In the genomic region with DNA sequence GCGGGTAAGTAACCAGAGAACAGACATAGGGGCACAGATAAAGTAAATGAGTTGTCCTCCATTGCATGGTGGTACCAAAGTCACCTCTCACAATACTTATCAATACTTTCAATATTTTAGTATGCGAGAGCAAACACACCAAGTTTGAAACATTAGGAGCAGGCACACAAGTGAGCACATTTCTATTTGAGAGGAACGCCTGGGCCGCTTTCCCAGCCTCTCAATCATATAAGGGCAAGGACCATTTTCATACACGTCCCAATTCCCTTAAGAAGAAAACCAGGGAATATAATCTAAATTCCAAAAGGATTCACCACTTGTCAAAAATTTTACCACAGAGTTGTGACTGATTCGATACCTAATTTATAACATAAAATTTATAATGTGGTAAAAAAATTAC, we compare ENCODE assay signal across 36 cellular contexts. TPM values are rescaled to one million over a fixed set of nuclear protein-coding genes. Genes with fewer than 3 reads are reported as not detected.
"Had no signal": no experiment of that assay in that cellular context is flagged by ENCODE, and none has a peak within 500 bp of the region (broad histone marks: within the 10 kb centered on the region; RNA-seq: fewer than 3 reads in every experiment).

No MANE protein-coding gene starts in this region.

- H3K4me3 ChIP-seq: adrenal gland, body of pancreas, colonic mucosa, esophagus squamous epithelium had no signal

- H3K9me3 ChIP-seq: adrenal gland, body of pancreas, colonic mucosa, esophagus squamous epithelium had no signal

- H3K4me1 ChIP-seq: adrenal gland, colonic mucosa had no signal

- H3K36me3 ChIP-seq: adrenal gland, colonic mucosa, esophagus squamous epithelium had no signal

- H3K4me3 Mint-ChIP-seq: activated CD4-positive, alpha-beta memory T cell treated with anti-CD3 and anti-CD28 coated beads for 36 hours; activated CD4-positive, alpha-beta T cell treated with anti-CD3 and anti-CD28 coated beads for 36 hours; activated CD4-positive, alpha-beta T cell treated with anti-CD3 and anti-CD28 coated beads, Interleukin-2, amount 10 ng/mL, durations not matched to agents 24 days and 14 days; activated CD8-positive, alpha-beta memory T cell treated with anti-CD3 and anti-CD28 coated beads, Interleukin-2, amount 10 ng/mL, durations not matched to agents 7 days and 5 days; activated CD8-positive, alpha-beta T cell treated with anti-CD3 and anti-CD28 coated beads, Interleukin-2, amount 10 ng/mL, durations not matched to agents 7 days and 5 days; activated naive CD4-positive, alpha-beta T cell treated with anti-CD3 and anti-CD28 coated beads for 36 hours; activated naive CD4-positive, alpha-beta T cell treated with anti-CD3 and anti-CD28 coated beads, Interleukin-2, amount 50 U/mL, for 24 hours; activated naive CD8-positive, alpha-beta T cell treated with anti-CD3 and anti-CD28 coated beads for 36 hours; activated naive CD8-positive, alpha-beta T cell treated with anti-CD3 and anti-CD28 coated beads, Interleukin-2, amount 50 U/mL, for 24 hours; activated T-helper 1 cell treated with anti-CD3 and anti-CD28 coated beads, Interleukin-12 subunit alpha, Interleukin-12 subunit beta, Interleukin-2, Interleukin-4 antibody, amounts not matched to agents 30 ng/mL and 10 ng/mL and 1 ng/mL, durations not matched to agents 14 hours and 24 hours and 36 hours had no signal

- H3K36me3 Mint-ChIP-seq: activated CD4-positive, alpha-beta memory T cell treated with anti-CD3 and anti-CD28 coated beads for 36 hours; activated CD8-positive, alpha-beta memory T cell treated with anti-CD3 and anti-CD28 coated beads, Interleukin-2, amount 10 ng/mL, durations not matched to agents 7 days and 5 days; activated naive CD4-positive, alpha-beta T cell treated with anti-CD3 and anti-CD28 coated beads, Interleukin-2, amount 50 U/mL, for 24 hours; activated naive CD8-positive, alpha-beta T cell treated with anti-CD3 and anti-CD28 coated beads for 36 hours had no signal

- H3K9me3 Mint-ChIP-seq: activated CD4-positive, alpha-beta memory T cell treated with anti-CD3 and anti-CD28 coated beads for 36 hours; activated CD4-positive, alpha-beta T cell treated with anti-CD3 and anti-CD28 coated beads, Interleukin-2, amount 10 ng/mL, durations not matched to agents 24 days and 14 days; activated naive CD4-positive, alpha-beta T cell treated with anti-CD3 and anti-CD28 coated beads for 36 hours; activated naive CD4-positive, alpha-beta T cell treated with anti-CD3 and anti-CD28 coated beads, Interleukin-2, amount 50 U/mL, for 24 hours; activated naive CD8-positive, alpha-beta T cell treated with anti-CD3 and anti-CD28 coated beads for 36 hours; activated naive CD8-positive, alpha-beta T cell treated with anti-CD3 and anti-CD28 coated beads, Interleukin-2, amount 50 U/mL, for 24 hours; activated T-helper 1 cell treated with anti-CD3 and anti-CD28 coated beads, Interleukin-12 subunit alpha, Interleukin-12 subunit beta, Interleukin-2, Interleukin-4 antibody, amounts not matched to agents 30 ng/mL and 10 ng/mL and 1 ng/mL, durations not matched to agents 14 hours and 24 hours and 36 hours; activated T-helper 2 cell treated with anti-CD3 and anti-CD28 coated beads, Interferon-gamma antibody, Interleukin-2, Interleukin-4, amounts not matched to agents 10 μg/mL and 5 μg/mL and 100 μg/mL, durations not matched to agents 14 hours and 24 hours and 36 hours had no signal

- FAIRE-seq: endometrium, endothelial cell of umbilical vein had no signal

- H3K27ac ChIP-seq: adrenal gland, body of pancreas, colonic mucosa, epithelial cell of prostate, esophagus squamous epithelium had no signal

- DNase-seq: activated CD4-positive, alpha-beta memory T cell treated with anti-CD3 and anti-CD28 coated beads for 36 hours; activated CD4-positive, alpha-beta T cell treated with anti-CD3 and anti-CD28 coated beads for 36 hours; activated CD4-positive, alpha-beta T cell treated with anti-CD3 and anti-CD28 coated beads, Interleukin-2, amount 10 ng/mL, durations not matched to agents 24 days and 14 days; activated CD4-positive, CD25-positive, alpha-beta regulatory T cell; activated CD4-positive, CD25-positive, alpha-beta regulatory T cell treated with anti-CD3 and anti-CD28 coated beads, Interleukin-2, amount 50 U/mL, for 72 hours; activated CD8-positive, alpha-beta memory T cell treated with anti-CD3 and anti-CD28 coated beads, Interleukin-2, amount 10 ng/mL, durations not matched to agents 7 days and 5 days; activated CD8-positive, alpha-beta memory T cell treated with anti-CD3 and anti-CD28 coated beads, Interleukin-2, amount 50 U/mL, for 4 hours; activated CD8-positive, alpha-beta T cell treated with anti-CD3 and anti-CD28 coated beads, Interleukin-2, amount 10 ng/mL, durations not matched to agents 7 days and 5 days; activated effector memory CD4-positive, alpha-beta T cell treated with anti-CD3 and anti-CD28 coated beads, Interleukin-2, amount 50 U/mL, for 16 hours; activated naive CD4-positive, alpha-beta T cell treated with anti-CD3 and anti-CD28 coated beads for 36 hours; activated naive CD8-positive, alpha-beta T cell treated with anti-CD3 and anti-CD28 coated beads for 36 hours; activated naive CD8-positive, alpha-beta T cell treated with anti-CD3 and anti-CD28 coated beads, Interleukin-2, amount 50 U/mL, for 24 hours; activated T-cell treated with anti-CD3 and anti-CD28 coated beads, Interleukin-2, amount 50 U/mL, for 1 hour; activated T-cell treated with anti-CD3 and anti-CD28 coated beads, Interleukin-2, amount 50 U/mL, for 48 hours; adrenal gland; amygdala; aorta; body of pancreas; central memory CD4-positive, alpha-beta T cell; cerebellar nuclear complex; colonic mucosa; effector CD8-positive, alpha-beta T cell; esophagus squamous epithelium; foreskin melanocyte; T-helper 2 cell had no signal

- H3K27ac Mint-ChIP-seq: activated CD4-positive, alpha-beta memory T cell treated with anti-CD3 and anti-CD28 coated beads for 36 hours; activated CD4-positive, alpha-beta T cell treated with anti-CD3 and anti-CD28 coated beads for 36 hours; activated CD4-positive, alpha-beta T cell treated with anti-CD3 and anti-CD28 coated beads, Interleukin-2, amount 10 ng/mL, durations not matched to agents 24 days and 14 days; activated CD8-positive, alpha-beta memory T cell treated with anti-CD3 and anti-CD28 coated beads, Interleukin-2, amount 10 ng/mL, durations not matched to agents 7 days and 5 days; activated CD8-positive, alpha-beta T cell treated with anti-CD3 and anti-CD28 coated beads, Interleukin-2, amount 10 ng/mL, durations not matched to agents 7 days and 5 days; activated naive CD4-positive, alpha-beta T cell treated with anti-CD3 and anti-CD28 coated beads for 36 hours; activated naive CD4-positive, alpha-beta T cell treated with anti-CD3 and anti-CD28 coated beads, Interleukin-2, amount 50 U/mL, for 24 hours; activated naive CD8-positive, alpha-beta T cell treated with anti-CD3 and anti-CD28 coated beads for 36 hours; activated naive CD8-positive, alpha-beta T cell treated with anti-CD3 and anti-CD28 coated beads, Interleukin-2, amount 50 U/mL, for 24 hours; activated T-helper 1 cell treated with anti-CD3 and anti-CD28 coated beads, Interleukin-12 subunit alpha, Interleukin-12 subunit beta, Interleukin-2, Interleukin-4 antibody, amounts not matched to agents 30 ng/mL and 10 ng/mL and 1 ng/mL, durations not matched to agents 14 hours and 24 hours and 36 hours; activated T-helper 2 cell treated with anti-CD3 and anti-CD28 coated beads, Interferon-gamma antibody, Interleukin-2, Interleukin-4, amounts not matched to agents 10 μg/mL and 5 μg/mL and 100 μg/mL, durations not matched to agents 14 hours and 24 hours and 36 hours had no signal

- ATAC-seq: activated CD4-positive, alpha-beta T cell treated with anti-CD3 and anti-CD28 coated beads for 36 hours; activated CD8-positive, alpha-beta memory T cell treated with anti-CD3 and anti-CD28 coated beads, Interleukin-2, amount 10 ng/mL, durations not matched to agents 7 days and 5 days; activated CD8-positive, alpha-beta T cell treated with anti-CD3 and anti-CD28 coated beads, Interleukin-2, amount 10 ng/mL, durations not matched to agents 7 days and 5 days; activated naive CD8-positive, alpha-beta T cell treated with anti-CD3 and anti-CD28 coated beads, Interleukin-2, amount 50 U/mL, for 24 hours; body of pancreas had no signal

- H3K4me1 Mint-ChIP-seq: activated CD4-positive, alpha-beta T cell treated with anti-CD3 and anti-CD28 coated beads for 36 hours; activated CD4-positive, alpha-beta T cell treated with anti-CD3 and anti-CD28 coated beads, Interleukin-2, amount 10 ng/mL, durations not matched to agents 24 days and 14 days; activated CD8-positive, alpha-beta memory T cell treated with anti-CD3 and anti-CD28 coated beads, Interleukin-2, amount 10 ng/mL, durations not matched to agents 7 days and 5 days; activated naive CD4-positive, alpha-beta T cell treated with anti-CD3 and anti-CD28 coated beads, Interleukin-2, amount 50 U/mL, for 24 hours; activated naive CD8-positive, alpha-beta T cell treated with anti-CD3 and anti-CD28 coated beads for 36 hours; activated naive CD8-positive, alpha-beta T cell treated with anti-CD3 and anti-CD28 coated beads, Interleukin-2, amount 50 U/mL, for 24 hours had no signal

- H3K27me3 ChIP-seq: adrenal gland, body of pancreas, colonic mucosa had no signal

RNA-seq across cellular contexts. Expression of a gene that starts 7.5 kb away (rescaled TPM):
- total RNA-seq: activated CD4-positive, alpha-beta memory T cell treated with anti-CD3 and anti-CD28 coated beads for 36 hours; activated CD4-positive, alpha-beta T cell treated with anti-CD3 and anti-CD28 coated beads for 36 hours; activated CD4-positive, alpha-beta T cell treated with anti-CD3 and anti-CD28 coated beads, Interleukin-2, amount 10 ng/mL, durations not matched to agents 24 days and 14 days; activated CD8-positive, alpha-beta memory T cell treated with anti-CD3 and anti-CD28 coated beads for 36 hours; activated CD8-positive, alpha-beta memory T cell treated with anti-CD3 and anti-CD28 coated beads, Interleukin-2, amount 10 ng/mL, durations not matched to agents 7 days and 5 days; activated CD8-positive, alpha-beta T cell treated with anti-CD3 and anti-CD28 coated beads, Interleukin-2, amount 10 ng/mL, durations not matched to agents 7 days and 5 days; activated naive CD4-positive, alpha-beta T cell treated with anti-CD3 and anti-CD28 coated beads for 36 hours; activated naive CD8-positive, alpha-beta T cell treated with anti-CD3 and anti-CD28 coated beads for 36 hours; activated T-helper 1 cell treated with anti-CD3 and anti-CD28 coated beads, Interleukin-12 subunit alpha, Interleukin-12 subunit beta, Interleukin-2, Interleukin-4 antibody, amounts not matched to agents 30 ng/mL and 10 ng/mL and 1 ng/mL, durations not matched to agents 14 hours and 24 hours and 36 hours; activated T-helper 2 cell treated with anti-CD3 and anti-CD28 coated beads, Interferon-gamma antibody, Interleukin-2, Interleukin-4, amounts not matched to agents 10 μg/mL and 5 μg/mL and 100 μg/mL, durations not matched to agents 14 hours and 24 hours and 36 hours; aorta; body of pancreas; colonic mucosa; dermis microvascular lymphatic vessel endothelial cell; endothelial cell of umbilical vein; esophagus squamous epithelium; fibroblast of lung; fibroblast of villous mesenchyme; T-helper 1 cell treated with Interleukin-12 subunit alpha and Interleukin-12 subunit beta and Interleukin-4 antibody, amounts not matched to agents 30 ng/mL and 1 ng/mL, for 36 hours had no signal
- polyA plus RNA-seq: endothelial cell of umbilical vein, fibroblast of lung had no signal
